ENCODE assay signal across 8 cellular contexts in the genomic region with DNA sequence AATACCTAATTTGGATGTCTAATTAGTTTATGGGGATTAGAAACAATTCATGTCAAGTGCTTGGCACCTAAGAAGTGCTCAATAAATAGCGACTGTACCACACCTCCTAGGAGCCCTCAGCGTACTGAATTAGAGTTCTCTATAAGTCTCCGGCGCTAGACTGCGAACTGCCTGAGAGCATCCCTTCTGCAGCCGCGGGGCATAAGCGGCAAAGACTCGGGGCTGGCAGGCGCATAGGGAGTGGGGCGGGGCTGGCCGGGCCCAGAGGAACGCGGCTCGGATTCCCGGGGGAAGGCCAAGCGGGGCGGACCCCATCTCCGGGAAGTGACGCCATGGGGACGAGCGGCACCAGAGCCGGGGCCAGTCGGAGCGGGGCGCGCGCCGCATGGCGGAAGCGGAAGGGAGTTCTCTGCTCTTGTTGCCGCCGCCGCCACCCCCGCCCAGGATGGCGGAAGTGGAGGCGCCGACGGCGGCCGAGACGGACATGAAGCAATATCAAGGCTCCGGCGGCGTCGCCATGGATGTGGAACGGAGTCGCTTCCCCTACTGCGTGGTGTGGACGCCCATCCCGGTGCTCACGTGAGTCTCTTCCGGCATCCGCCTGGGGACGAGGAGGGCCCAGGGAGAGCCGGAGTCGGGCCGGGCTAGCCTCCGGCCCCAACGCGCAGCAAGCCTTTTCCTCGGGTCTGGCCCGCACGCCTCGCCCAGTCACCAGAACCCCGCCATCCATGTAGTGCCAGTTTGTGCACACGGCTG. TPM values are rescaled to one million over a fixed set of nuclear protein-coding genes. Genes with fewer than 3 reads are reported as not detected.
A peak's percentile ranks its signal among the peaks of the same experiment; 100 is the strongest.
DNase-seq lines count a peak whose midpoint lies in the region; ATAC-seq and TF ChIP-seq lines count a peak whose summit lies in the region.

A gene with protein sequence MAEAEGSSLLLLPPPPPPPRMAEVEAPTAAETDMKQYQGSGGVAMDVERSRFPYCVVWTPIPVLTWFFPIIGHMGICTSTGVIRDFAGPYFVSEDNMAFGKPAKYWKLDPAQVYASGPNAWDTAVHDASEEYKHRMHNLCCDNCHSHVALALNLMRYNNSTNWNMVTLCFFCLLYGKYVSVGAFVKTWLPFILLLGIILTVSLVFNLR (plus strand): TSS at position 351 of the 756 bp plus-strand sequence. CDS start 35 bp downstream, at position 386.

- peaks cover 46% of the 10 kb centered on the region for H3K4me1 Mint-ChIP-seq in activated T-cell treated with anti-CD3 and anti-CD28 coated beads, Interleukin-2, amount 50 U/mL, for 4 hours (ENCODE audit: low read depth)

- H2AFZ ChIP-seq in KMS-11 (ENCODE audit: low read depth) = peak within 1 kb of the TSS; percentile 90

- H3K9me3 Mint-ChIP-seq in activated T-cell treated with anti-CD3 and anti-CD28 coated beads, Interleukin-2, amount 50 U/mL, for 4 hours = no peaks in the 10 kb centered on the region

- peaks cover 46% of the 10 kb centered on the region for H3K79me2 ChIP-seq in KMS-11 (ENCODE audit: insufficient read depth, low read depth)

- H3K9me3 ChIP-seq in Panc1 (ENCODE audit: control insufficient read depth, insufficient read depth, low read depth, low read length) (no peaks in the 10 kb centered on the region), mucosa of stomach (ENCODE audit: control insufficient read depth, low read length) (no peaks in the 10 kb centered on the region)

- ATAC-seq in GM21786 (IDR thresholded peaks at IDR 0.05; ENCODE audit: unreplicated experiment) (peak; percentile 90), Panc1 (peak; percentile 99)
- ATAC-seq in activated T-cell treated with anti-CD3 and anti-CD28 coated beads, Interleukin-2, amount 50 U/mL, for 4 hours = peak; percentile 98

- H3K4me1 ChIP-seq in KMS-11 (ENCODE audit: low read depth, poor library complexity, severe bottlenecking) = peaks cover 12% of the 10 kb centered on the region
- H3K4me1 ChIP-seq in Panc1 (ENCODE audit: control insufficient read depth, insufficient read depth, low read length) = peaks cover 8% of the 10 kb centered on the region; the same call in 1 of the 2 replicates
- H3K4me1 ChIP-seq in mucosa of stomach (ENCODE audit: control insufficient read depth, insufficient read depth, low read length) = peaks cover 12% of the 10 kb centered on the region

- H4K20me1 ChIP-seq in KMS-11 (ENCODE audit: insufficient read depth) = no peaks in the 10 kb centered on the region

- POLR2A ChIA-PET in Panc1 (lab: Charles Lee) = no interaction called here

- H3K4me2 ChIP-seq in KMS-11 = peak within 1 kb of the TSS; percentile 95

- in situ Hi-C loops in Panc1 (cut with HindIII; ENCODE audit: low pct_unique_long_range_greater_than_20kb, low sequenced_read_pairs) = no loop called here

- H3K36me3 Mint-ChIP-seq in activated T-cell treated with anti-CD3 and anti-CD28 coated beads, Interleukin-2, amount 50 U/mL, for 4 hours (ENCODE audit: insufficient read depth) = peaks cover 19% of the 10 kb centered on the region

- BruUV-seq in Panc1 (replicated peaks; lab: Mats Ljungman, UMichigan) = no TSS peak

- TF ChIP-seq CTCF in KMS-11 (conservative IDR thresholded peaks at IDR 0.05; ENCODE audit: low read depth, low read length) = no peak
- no peak for TF ChIP-seq CTCF in Panc1 (IDR thresholded peaks at IDR 0.05)

- H3K4me3 ChIP-seq in KMS-11 (IDR thresholded peaks at IDR 0.05; ENCODE audit: insufficient read depth, low read depth, low read length) (peak within 1 kb of the TSS; percentile 81), Panc1 (ENCODE audit: low read depth in 2 of 2, low read length in 2 of 2) (peak within 1 kb of the TSS; percentile 100), mucosa of stomach (ENCODE audit: low read length) (peak within 1 kb of the TSS; percentile 95)

- intact Hi-C loops in Panc1 (cut with micrococcal nuclease; ENCODE audit: unreplicated experiment) = no loop called here

- H3K27me3 ChIP-seq in KMS-11 (ENCODE audit: insufficient read depth, low read depth) (no peaks in the 10 kb centered on the region), Panc1 (ENCODE audit: control insufficient read depth, insufficient read depth, low read length) (no peaks in the 10 kb centered on the region), mucosa of stomach (ENCODE audit: control insufficient read depth, insufficient read depth, low read length) (no peaks in the 10 kb centered on the region)

- H3K27ac ChIP-seq in KMS-11 = peak within 1 kb of the TSS; percentile 66
- H3K27ac ChIP-seq in Panc1 (ENCODE audit: low read length) = peak within 1 kb of the TSS; percentile 98

- H3K9ac ChIP-seq in KMS-11 = peak within 1 kb of the TSS; percentile 91
- H3K9ac ChIP-seq in mucosa of stomach (ENCODE audit: low read length) = peak within 1 kb of the TSS; percentile 97

- H3K27me3 Mint-ChIP-seq in activated T-cell treated with anti-CD3 and anti-CD28 coated beads, Interleukin-2, amount 50 U/mL, for 4 hours (ENCODE audit: low read depth) = peaks cover 6% of the 10 kb centered on the region

- CTCF ChIA-PET in Panc1 (lab: Charles Lee) = no interaction called here

- H3K36me3 ChIP-seq in KMS-11 (ENCODE audit: insufficient read depth) (no peaks in the 10 kb centered on the region), Panc1 (ENCODE audit: control insufficient read depth, insufficient read depth, low read length) (peaks cover 10% of the 10 kb centered on the region; the same call in 1 of the 2 replicates), mucosa of stomach (ENCODE audit: control insufficient read depth, insufficient read depth, low read length) (no peaks in the 10 kb centered on the region)

- peak; percentile 90 for TF ChIP-seq POLR2A in erythroblast (IDR thresholded peaks at IDR 0.05; ENCODE audit: low read length)

- DNase-seq in DMS79 treated with DMSO at 0.1 percent for 48 hours (lab: John Stamatoyannopoulos, UW) = peak; percentile 97
- peak; percentile 54 for DNase-seq in Panc1 (ENCODE audit: low read depth, low spot score)
- peak; percentile 95 for DNase-seq in activated T-cell treated with anti-CD3 and anti-CD28 coated beads, Interleukin-2, amount 50 U/mL, for 4 hours
- DNase-seq in erythroblast (lab: John Stamatoyannopoulos, UW) = peak; percentile 98
- peak; percentile 98 for DNase-seq in stimulated activated CD8-positive, alpha-beta memory T cell treated with anti-CD3 and anti-CD28 coated beads, Interleukin-4, amount 100 ng/mL, for 48 hours

- peak within 1 kb of the TSS; percentile 97 for H3K4me3 Mint-ChIP-seq in activated T-cell treated with anti-CD3 and anti-CD28 coated beads, Interleukin-2, amount 50 U/mL, for 4 hours

RNA-seq across cellular contexts. Expression of the gene that starts here (rescaled TPM):
- total RNA-seq in Panc1 (2021; ENCODE audit: unreplicated experiment) = 55.3 TPM
- 71.4 TPM for polyA plus RNA-seq in Panc1 (2012; ENCODE audit: insufficient read length)
- 10 to 100 TPM; 51.0 to 55.1 (median 51.7) TPM for total RNA-seq in activated T-cell treated with anti-CD3 and anti-CD28 coated beads, Interleukin-2, amount 50 U/mL, for 4 hours

Comparison
In these comparisons a context has a peak if more than half of its experiments do, and no peak if none do; other contexts are left out.
1. Peak in every context shown above with its lines: DNase-seq, ATAC-seq, H3K4me3 ChIP-seq and H3K27ac ChIP-seq.